In genomic region chr2:171523969-171524401, GRCh38 we compare ENCODE assay signal across 8 cellular contexts. TPM values are rescaled to one million over a fixed set of nuclear protein-coding genes. Genes with fewer than 3 reads are reported as not detected.
DNase-seq lines count a peak whose midpoint lies in the region; ATAC-seq and TF ChIP-seq lines count a peak whose summit lies in the region.

No MANE protein-coding gene starts in this region.

- H3K4me3 Mint-ChIP-seq in CD4-positive, CD25-positive, alpha-beta regulatory T cell = peak overlapping the region; percentile 22 to 65 (median 37)

- no peak overlapping the region for H3K27ac ChIP-seq in CD4-positive, CD25-positive, alpha-beta regulatory T cell (ENCODE audit: insufficient read depth, low read length, poor library complexity, severe bottlenecking)
- H3K27ac ChIP-seq in epithelial cell of prostate (peak overlapping the region; percentile 15), neural cell (ENCODE audit: low read length) (no peak overlapping the region)

- H4K20me1 ChIP-seq in neural cell (ENCODE audit: insufficient read depth) = no peaks in the 10 kb centered on the region

- H3F3A ChIP-seq in neural cell (ENCODE audit: insufficient read depth, low read length, poor library complexity, severe bottlenecking) = no peaks in the 10 kb centered on the region

- peaks cover 0 to 6% (median 0%) of the 10 kb centered on the region in 7 donors for H3K9me3 Mint-ChIP-seq in CD4-positive, CD25-positive, alpha-beta regulatory T cell

- no peak for TF ChIP-seq EP300 in neural cell (conservative IDR thresholded peaks at IDR 0.05; ENCODE audit: poor library complexity, severe bottlenecking)

- no peak overlapping the region for H3K9ac ChIP-seq in neural cell (ENCODE audit: low read length)

- DNase-seq in CD4-positive, CD25-positive, alpha-beta regulatory T cell = no peak
- DNase-seq in MV-4-11 (lab: John Stamatoyannopoulos, UW) = peak; percentile 21
- peak; percentile 34 for DNase-seq in epithelial cell of prostate (ENCODE audit: low read depth, low spot score)
- DNase-seq in GM10248 (ENCODE audit: extremely low spot score) = no peak
- no peak for DNase-seq in DMS114 treated with DMSO at 0.1 percent for 48 hours (lab: John Stamatoyannopoulos, UW; ENCODE audit: unreplicated experiment)
- no peak for DNase-seq in hippocampal formation (lab: John Stamatoyannopoulos, UW)

- no peaks in the 10 kb centered on the region for H3K9me2 ChIP-seq in neural cell (ENCODE audit: insufficient read depth, low read length)

- H3K79me2 ChIP-seq in neural cell (replicated peaks; ENCODE audit: insufficient read depth, low read length) = no peaks in the 10 kb centered on the region

- H3K4me3 ChIP-seq in CD4-positive, CD25-positive, alpha-beta regulatory T cell (ENCODE audit: low read depth, low read length) = no peak overlapping the region
- peak overlapping the region; percentile 78 for H3K4me3 ChIP-seq in neural cell (ENCODE audit: low read length)

- TF ChIP-seq CTCF in neural cell (IDR thresholded peaks at IDR 0.05; ENCODE audit: poor library complexity, severe bottlenecking) (no peak), GM10248 (IDR thresholded peaks at IDR 0.05; ENCODE audit: control extremely low read depth, extremely low read depth, low read depth, missing control alignments) (no peak)

- no peak for TF ChIP-seq RAD21 in neural cell (conservative IDR thresholded peaks at IDR 0.05)

- no peak overlapping the region for H3K4me2 ChIP-seq in neural cell (ENCODE audit: low read length)

- ATAC-seq in CD4-positive, CD25-positive, alpha-beta regulatory T cell (ENCODE audit: low read depth in 2 of 2) = no peak
- no peak for ATAC-seq in GM18867 (IDR thresholded peaks at IDR 0.05; ENCODE audit: unreplicated experiment)

- peaks cover 69% of the 10 kb centered on the region for H3K27me3 Mint-ChIP-seq in CD4-positive, CD25-positive, alpha-beta regulatory T cell

- peak overlapping the region in 1 of 3 donors; percentile 23 for H3K27ac Mint-ChIP-seq in CD4-positive, CD25-positive, alpha-beta regulatory T cell

- peaks cover 33% of the 10 kb centered on the region for H3K27me3 ChIP-seq in CD4-positive, CD25-positive, alpha-beta regulatory T cell (ENCODE audit: control insufficient read depth, insufficient read depth, low read length)
- peaks cover 38% of the 10 kb centered on the region for H3K27me3 ChIP-seq in neural cell (ENCODE audit: insufficient read depth, low read depth, low read length)

- peaks cover 15% of the 10 kb centered on the region for H3K4me1 ChIP-seq in CD4-positive, CD25-positive, alpha-beta regulatory T cell (ENCODE audit: control insufficient read depth, insufficient read depth, low read length, poor library complexity, severe bottlenecking)

- no peaks in the 10 kb centered on the region for H3K9me3 ChIP-seq in CD4-positive, CD25-positive, alpha-beta regulatory T cell (ENCODE audit: control insufficient read depth in 2 of 2, low read length in 2 of 2)
- H3K9me3 ChIP-seq in neural cell (ENCODE audit: low read length) = no peaks in the 10 kb centered on the region

- POLR2A ChIA-PET in GM10248 (lab: Yijun Ruan, JAX) = no interaction called here

- H3K4me1 Mint-ChIP-seq in CD4-positive, CD25-positive, alpha-beta regulatory T cell = peaks cover 0 to 14% (median 3%) of the 10 kb centered on the region in 4 donors

- H3K36me3 Mint-ChIP-seq in CD4-positive, CD25-positive, alpha-beta regulatory T cell = no peaks in the 10 kb centered on the region

- no peak overlapping the region for H2AFZ ChIP-seq in neural cell (ENCODE audit: low read depth, low read length)

- no peaks in the 10 kb centered on the region for H3K36me3 ChIP-seq in CD4-positive, CD25-positive, alpha-beta regulatory T cell (ENCODE audit: control insufficient read depth, insufficient read depth, low read length)
- no peaks in the 10 kb centered on the region for H3K36me3 ChIP-seq in neural cell (ENCODE audit: insufficient read depth, low read length)

- CTCF ChIA-PET in GM10248 (lab: Yijun Ruan, JAX) = interaction anchor here (0.9 to 1.3 kb wide), 8 partner anchors 8 to 73 kb away, joined by 3 to 5 read pairs (median 3); no protein-coding TSS in a partner anchor

TF ChIP-seq in neural cell, 6 proteins besides CTCF, POLR2A, EP300 and RAD21:
- TF ChIP-seq TAF1 (IDR thresholded peaks at IDR 0.05; ENCODE audit: low read depth) = no peak
- no peak for TF ChIP-seq MXI1 (conservative IDR thresholded peaks at IDR 0.05; ENCODE audit: poor library complexity, severe bottlenecking)
- TF ChIP-seq SMC3 (conservative IDR thresholded peaks at IDR 0.05; ENCODE audit: poor library complexity) = no peak
- no peak for TF ChIP-seq REST (IDR thresholded peaks at IDR 0.05; ENCODE audit: borderline replicate concordance)
- TF ChIP-seq EZH2 (IDR thresholded peaks at IDR 0.05; ENCODE audit: borderline replicate concordance, insufficient read depth, low read length, poor library complexity, severe bottlenecking) = no peak
- TF ChIP-seq POLR2AphosphoS5 (IDR thresholded peaks at IDR 0.05) = no peak

RNA-seq across cellular contexts. Expression of gene CYBRD1, which starts 1.7 kb away (rescaled TPM):
- 0.94 TPM for total RNA-seq in CD4-positive, CD25-positive, alpha-beta regulatory T cell
- polyA plus RNA-seq in CD4-positive, CD25-positive, alpha-beta regulatory T cell = under 1 TPM in 2 of 4 donors, not detected in 2; 0.09 to 0.20 TPM
- 0.10 TPM in 1 of 2 replicates, not detected in the other for polyA plus RNA-seq in neural cell
- polyA minus RNA-seq in neural cell = not detected in 2 replicates

Comparison
In these comparisons a context has a peak if more than half of its experiments do, and no peak if none do; other contexts are left out.
1. DNase-seq: peak in MV-4-11 (single experiment) and epithelial cell of prostate (single experiment); none in CD4-positive, CD25-positive, alpha-beta regulatory T cell (0 of 3), GM10248 (single experiment), DMS114 treated with DMSO at 0.1 percent for 48 hours (single experiment) and hippocampal formation (0 of 2).